ENCODE assay signal across 9 cellular contexts in the genomic region with DNA sequence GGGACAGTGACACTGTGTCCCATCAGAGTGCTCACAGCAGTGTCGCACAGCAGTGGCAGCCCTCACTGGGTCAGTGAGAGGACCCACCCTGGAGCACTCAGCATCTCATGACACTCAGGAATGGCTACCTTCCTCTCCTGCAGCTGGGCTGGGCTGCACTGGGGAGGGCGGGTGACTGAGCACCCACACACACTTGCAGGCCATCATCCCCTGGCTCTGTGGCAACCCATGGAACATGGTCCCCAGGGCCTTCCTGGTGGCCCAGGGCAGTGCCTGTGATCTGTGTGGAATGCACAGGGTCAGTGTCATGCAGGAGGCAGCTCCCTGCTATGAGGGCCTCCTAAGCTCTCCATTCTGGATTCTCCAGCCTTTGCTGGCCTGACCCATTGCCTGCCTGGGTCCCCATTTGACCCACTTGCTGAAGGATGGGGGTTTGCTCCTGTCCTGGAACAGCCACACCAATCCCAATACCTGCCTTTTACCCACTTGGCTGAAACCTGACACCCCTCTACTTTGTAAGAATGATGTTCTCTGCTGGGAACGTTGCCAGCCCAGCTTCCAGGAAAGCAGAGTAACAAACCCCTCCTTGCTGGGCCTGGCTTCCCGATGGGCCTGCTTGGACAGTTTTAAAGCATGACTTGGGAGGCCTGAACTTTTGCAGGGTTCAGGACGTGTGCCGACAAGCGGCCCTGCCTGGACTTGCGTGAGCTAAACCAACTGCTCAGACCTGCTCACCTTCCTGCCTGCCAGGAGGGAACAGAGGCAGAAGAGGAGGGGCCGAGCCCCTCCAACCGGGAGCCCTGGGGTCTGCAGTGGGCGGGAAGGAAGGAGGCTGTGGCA. TPM values are rescaled to one million over a fixed set of nuclear protein-coding genes. Genes with fewer than 3 reads are reported as not detected.
DNase-seq lines count a peak whose midpoint lies in the region; ATAC-seq, FAIRE-seq and TF ChIP-seq lines count a peak whose summit lies in the region.
"Had no signal": no experiment of that assay in that cellular context is flagged by ENCODE, and none has a peak within 500 bp of the region (broad histone marks: within the 10 kb centered on the region; RNA-seq: fewer than 3 reads in every experiment).

No MANE protein-coding gene starts in this region.

- peaks cover 2% of the 10 kb centered on the region for H3K36me3 Mint-ChIP-seq in chondrocyte (ENCODE audit: low read depth)
- H3K36me3 Mint-ChIP-seq: IgD-negative memory B cell had no signal

- ATAC-seq in GM18511 (IDR thresholded peaks at IDR 0.05; ENCODE audit: unreplicated experiment) (peak; percentile 6), HG03097 (IDR thresholded peaks at IDR 0.05; ENCODE audit: low FRiP score, unreplicated experiment) (no peak), HG03520 (IDR thresholded peaks at IDR 0.05; ENCODE audit: unreplicated experiment) (no peak)

- 19 to 37% methylated on average over 10 to 11 of the region's 11 CpGs for WGBS in lower leg skin, 2 donors

- H3K27ac Mint-ChIP-seq in chondrocyte (ENCODE audit: unreplicated experiment) = peak overlapping the region; percentile 83

- no peaks in the 10 kb centered on the region for H3K9me3 Mint-ChIP-seq in chondrocyte (ENCODE audit: low read depth)
- H3K9me3 Mint-ChIP-seq: IgD-negative memory B cell had no signal

- intact Hi-C loops in lower leg skin (cut with DNase I; ENCODE audit: low total_unique reads) = no loop called here

- H3K4me3 Mint-ChIP-seq in chondrocyte (ENCODE audit: unreplicated experiment) = no peak overlapping the region

- FAIRE-seq in urothelium cell line (lab: Jason Lieb, UNC) (peak; percentile 67), D721Med (lab: Jason Lieb, UNC) (no peak)

- DNase-seq in NCI-H2196 treated with DMSO at 0.1 percent for 48 hours (lab: John Stamatoyannopoulos, UW; ENCODE audit: unreplicated experiment) (peak; percentile 22), chondrocyte (ENCODE audit: low spot score) (peak; percentile 72), lower leg skin (ENCODE audit: low spot score in 2 of 2) (peak; percentile 79 to 94), urothelium cell line (ENCODE audit: low spot score) (peak; percentile 88), D721Med (ENCODE audit: insufficient read length, low spot score) (no peak)

- no peaks in the 10 kb centered on the region for H3K27me3 Mint-ChIP-seq in chondrocyte (ENCODE audit: low read depth)
- H3K27me3 Mint-ChIP-seq: IgD-negative memory B cell had no signal

- H3K4me3 ChIP-seq in lower leg skin (ENCODE audit: low read depth, poor library complexity, severe bottlenecking) = no peak overlapping the region

- H3K4me1 Mint-ChIP-seq in chondrocyte (ENCODE audit: low read depth) = peaks cover 74% of the 10 kb centered on the region

- TF ChIP-seq POLR2A in lower leg skin (IDR thresholded peaks at IDR 0.05) = no peak

- no peak for TF ChIP-seq CTCF in chondrocyte (IDR thresholded peaks at IDR 0.05)
- no peak for TF ChIP-seq CTCF in lower leg skin (IDR thresholded peaks at IDR 0.05)
- no peak for TF ChIP-seq CTCF in D721Med (IDR thresholded peaks at IDR 0.05; ENCODE audit: insufficient read depth, missing control alignments)

RNA-seq across cellular contexts. Expression of a gene that starts 13.7 kb away (rescaled TPM):
- total RNA-seq in chondrocyte (30.0 to 39.2 TPM (median 33.1 TPM) in 3 replicates), lower leg skin (10 to 100 TPM; 50.2 to 88.9 (median 69.3) TPM)
